Comparison of ENCODE assay signal across 9 cellular contexts in genomic region chr18:34595673-34596072, GRCh38.
DNase-seq lines count a peak whose midpoint lies in the region; ATAC-seq and TF ChIP-seq lines count a peak whose summit lies in the region.
"Had no signal": no experiment of that assay in that cellular context is flagged by ENCODE, and none has a peak within 500 bp of the region (broad histone marks: within the 10 kb centered on the region; RNA-seq: fewer than 3 reads in every experiment).

No MANE protein-coding gene starts in this region.

- H3K4me3 Mint-ChIP-seq in activated naive CD4-positive, alpha-beta T cell treated with anti-CD3 and anti-CD28 coated beads for 36 hours = no peak overlapping the region

- no peaks in the 10 kb centered on the region for H3K9me3 Mint-ChIP-seq in activated naive CD4-positive, alpha-beta T cell treated with anti-CD3 and anti-CD28 coated beads for 36 hours

- no peaks in the 10 kb centered on the region for H3K27me3 Mint-ChIP-seq in activated naive CD4-positive, alpha-beta T cell treated with anti-CD3 and anti-CD28 coated beads for 36 hours (ENCODE audit: low read depth)

- CTCF ChIA-PET in activated naive CD4-positive, alpha-beta T cell treated with anti-CD3 and anti-CD28 coated beads for 36 hours (lab: Charles Lee) = no interaction called here

- no peak overlapping the region for H3K4me2 ChIP-seq in hepatocyte

- ATAC-seq in HG02981 (IDR thresholded peaks at IDR 0.05; ENCODE audit: unreplicated experiment) (no peak), sciatic nerve (no peak)

- no peaks in the 10 kb centered on the region for H3K27me3 ChIP-seq in hepatocyte

- H3K4me3 ChIP-seq in hepatocyte = no peak overlapping the region

- H3K79me2 ChIP-seq in hepatocyte = no peaks in the 10 kb centered on the region

- no peaks in the 10 kb centered on the region for H3K36me3 Mint-ChIP-seq in activated naive CD4-positive, alpha-beta T cell treated with anti-CD3 and anti-CD28 coated beads for 36 hours (ENCODE audit: low read depth)

- no peaks in the 10 kb centered on the region for H3K9me2 ChIP-seq in hepatocyte (replicated peaks; ENCODE audit: insufficient read depth)

- no peak overlapping the region for H2AFZ ChIP-seq in hepatocyte

- peak; percentile 11 for DNase-seq in HT-29 (ENCODE audit: low spot score)
- peak; percentile 9 for DNase-seq in SK-N-DZ (ENCODE audit: low spot score)
- DNase-seq in hepatocyte (ENCODE audit: low spot score) = peak; percentile 38
- DNase-seq in activated naive CD4-positive, alpha-beta T cell treated with anti-CD3 and anti-CD28 coated beads for 36 hours = no peak
- DNase-seq in activated naive CD4-positive, alpha-beta T cell treated with Interleukin-2 at 50 U/mL for 16 hours = no peak
- no peak for DNase-seq in sciatic nerve (ENCODE audit: low spot score)

- 31% methylated on average over 2 of the region's 2 CpGs for WGBS in hepatocyte (ENCODE audit: low lambda C conversion rate, missing lambda C conversion rate)

- H3K27ac ChIP-seq in 22Rv1 (no peak overlapping the region), hepatocyte (no peak overlapping the region)
- H3K27ac ChIP-seq: RWPE1 had no signal

- no peaks in the 10 kb centered on the region for H4K20me1 ChIP-seq in hepatocyte (ENCODE audit: insufficient read depth, poor library complexity, severe bottlenecking)

- no peak overlapping the region for H3K27ac Mint-ChIP-seq in activated naive CD4-positive, alpha-beta T cell treated with anti-CD3 and anti-CD28 coated beads for 36 hours

- intact Hi-C loops in activated naive CD4-positive, alpha-beta T cell treated with anti-CD3 and anti-CD28 coated beads for 36 hours (cut with micrococcal nuclease) = loop anchor here (5.0 kb wide), 1 partner anchor 192 kb away; no protein-coding TSS in a partner anchor
- intact Hi-C loops in sciatic nerve (cut with DNase I) = no loop called here

- no peaks in the 10 kb centered on the region for H3K4me1 ChIP-seq in hepatocyte (ENCODE audit: insufficient read depth)

- H3K9me3 ChIP-seq in hepatocyte (ENCODE audit: low read depth) = no peaks in the 10 kb centered on the region

- no peaks in the 10 kb centered on the region for H3K4me1 Mint-ChIP-seq in activated naive CD4-positive, alpha-beta T cell treated with anti-CD3 and anti-CD28 coated beads for 36 hours (ENCODE audit: low read depth)

- peak; percentile 35 for TF ChIP-seq CTCF in 22Rv1 (IDR thresholded peaks at IDR 0.05)
- peak; percentile 41 for TF ChIP-seq CTCF in hepatocyte (IDR thresholded peaks at IDR 0.05; ENCODE audit: poor library complexity)

- H3K36me3 ChIP-seq in hepatocyte (replicated peaks; ENCODE audit: insufficient read depth, low read depth) = no peaks in the 10 kb centered on the region

Comparison
In these comparisons a context has a peak if more than half of its experiments do, and no peak if none do; other contexts are left out.
1. DNase-seq: peak in HT-29 (single experiment), SK-N-DZ (single experiment) and hepatocyte (single experiment); none in activated naive CD4-positive, alpha-beta T cell treated with anti-CD3 and anti-CD28 coated beads for 36 hours (single experiment), activated naive CD4-positive, alpha-beta T cell treated with Interleukin-2 at 50 U/mL for 16 hours (single experiment) and sciatic nerve (single experiment).